In the genomic region with DNA sequence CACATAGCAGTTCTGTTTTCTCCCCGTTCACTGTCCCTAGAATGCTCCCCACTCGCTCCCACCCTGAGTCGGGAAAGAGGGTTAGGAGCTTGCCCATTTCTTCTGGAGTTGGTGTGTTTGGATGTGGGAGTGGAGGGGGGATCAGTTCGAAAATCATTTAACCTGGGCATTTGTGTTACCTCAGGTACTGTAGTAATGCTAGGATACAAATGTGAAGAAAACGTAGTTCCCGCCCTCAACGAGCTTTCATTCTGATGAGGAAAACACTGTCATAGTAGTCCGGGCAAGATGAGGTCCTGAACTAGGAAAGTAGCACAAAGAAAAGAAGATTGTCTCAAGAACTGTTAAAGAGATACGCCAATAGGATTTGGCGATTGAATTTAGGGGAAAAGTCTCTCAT, we compare ENCODE assay signal across 8 cellular contexts. TPM values are rescaled to one million over a fixed set of nuclear protein-coding genes. Genes with fewer than 3 reads are reported as not detected.
DNase-seq lines count a peak whose midpoint lies in the region; ATAC-seq and TF ChIP-seq lines count a peak whose summit lies in the region.

No MANE protein-coding gene starts in this region.

- DNase-seq in CD14-positive monocyte (ENCODE audit: low spot score) (no peak), M059J (ENCODE audit: low read depth) (peak; percentile 7), coronary artery (ENCODE audit: low spot score) (no peak), inferior parietal cortex (ENCODE audit: extremely low spot score) (no peak), NOMO-1 treated with DMSO at 0.1 percent for 48 hours (lab: John Stamatoyannopoulos, UW; ENCODE audit: unreplicated experiment) (no peak)

- TF ChIP-seq CTCF in CD14-positive monocyte (IDR thresholded peaks at IDR 0.05) (no peak), coronary artery (IDR thresholded peaks at IDR 0.05) (no peak)

- peaks cover 0 to 2% (median 0%) of the 10 kb centered on the region in 3 donors for H3K27me3 Mint-ChIP-seq in CD14-positive monocyte (ENCODE audit: low read depth in 3 of 3)

- H3K27ac Mint-ChIP-seq in CD14-positive monocyte = peak overlapping the region; percentile 95 to 99 (median 98)

- ATAC-seq in HG02763 (IDR thresholded peaks at IDR 0.05; ENCODE audit: unreplicated experiment) (no peak), HG03378 (IDR thresholded peaks at IDR 0.05; ENCODE audit: unreplicated experiment) (no peak)

- H3K4me1 ChIP-seq in muscle layer of colon (ENCODE audit: insufficient read depth, low read length) = peaks cover 31% of the 10 kb centered on the region

- H3K36me3 Mint-ChIP-seq in CD14-positive monocyte = peaks cover 76% of the 10 kb centered on the region in 2 donors

- peak overlapping the region; percentile 90 for H3K4me3 ChIP-seq in coronary artery
- peak overlapping the region; percentile 63 to 95 for H3K4me3 ChIP-seq in muscle layer of colon (ENCODE audit: low read depth in 1 of 2, low read length in 2 of 2)

- peaks cover 41% of the 10 kb centered on the region for H3K4me1 Mint-ChIP-seq in CD14-positive monocyte

- H3K9me3 ChIP-seq in muscle layer of colon (ENCODE audit: low read length) = no peaks in the 10 kb centered on the region

- peak overlapping the region; percentile 96 to 99 for H3K4me3 Mint-ChIP-seq in CD14-positive monocyte

- peak overlapping the region; percentile 74 for H3K9ac ChIP-seq in muscle layer of colon (ENCODE audit: low read length)

- H3K27ac ChIP-seq in coronary artery = peak overlapping the region; percentile 75 to 82
- H3K27ac ChIP-seq in muscle layer of colon (ENCODE audit: low read depth, low read length) = peak overlapping the region; percentile 71

- peaks cover 69% of the 10 kb centered on the region for H3K36me3 ChIP-seq in muscle layer of colon (ENCODE audit: insufficient read depth, low read length)

- intact Hi-C loops in CD14-positive monocyte (cut with micrococcal nuclease) = loop anchor here (2.0 to 10.0 kb wide), 4 partner anchors 14 to 198 kb away; no protein-coding TSS in a partner anchor

- H3K9me3 Mint-ChIP-seq in CD14-positive monocyte = no peaks in the 10 kb centered on the region

- no peaks in the 10 kb centered on the region for H3K27me3 ChIP-seq in muscle layer of colon (ENCODE audit: control insufficient read depth in 1 of 2, insufficient read depth in 2 of 2, low read length in 2 of 2)

RNA-seq across cellular contexts. Expression of gene SDHD, which starts 0.5 kb away (rescaled TPM):
- 100 to 1,000 TPM; 270 TPM for polyA plus RNA-seq in CD14-positive monocyte
- total RNA-seq in M059J (2014; rRNA removed; shearing (Covaris generic)) = 205 and 225 TPM in 2 replicates

RNA-seq across cellular contexts. Expression of gene TIMM8B, which starts 0.7 kb away (rescaled TPM):
- polyA plus RNA-seq in CD14-positive monocyte = 100 to 1,000 TPM; 143 to 160 TPM
- 77.2 and 89.5 TPM in 2 replicates for total RNA-seq in M059J (2014; rRNA removed; shearing (Covaris generic))

RNA-seq across cellular contexts. Expression of gene NKAPD1, which starts 13.1 kb away (rescaled TPM):
- 1 to 10 TPM; 7.7 to 9.4 TPM for polyA plus RNA-seq in CD14-positive monocyte
- 26.1 and 29.8 TPM in 2 replicates for total RNA-seq in M059J (2014; rRNA removed; shearing (Covaris generic))

RNA-seq across cellular contexts. Expression of gene PIH1D2, which starts 13.4 kb away (rescaled TPM):
- not detected for polyA plus RNA-seq in CD14-positive monocyte
- 1.4 and 1.9 TPM in 2 replicates for total RNA-seq in M059J (2014; rRNA removed; shearing (Covaris generic))
